Comparison of ENCODE assay signal across 7 cellular contexts in the genomic region with DNA sequence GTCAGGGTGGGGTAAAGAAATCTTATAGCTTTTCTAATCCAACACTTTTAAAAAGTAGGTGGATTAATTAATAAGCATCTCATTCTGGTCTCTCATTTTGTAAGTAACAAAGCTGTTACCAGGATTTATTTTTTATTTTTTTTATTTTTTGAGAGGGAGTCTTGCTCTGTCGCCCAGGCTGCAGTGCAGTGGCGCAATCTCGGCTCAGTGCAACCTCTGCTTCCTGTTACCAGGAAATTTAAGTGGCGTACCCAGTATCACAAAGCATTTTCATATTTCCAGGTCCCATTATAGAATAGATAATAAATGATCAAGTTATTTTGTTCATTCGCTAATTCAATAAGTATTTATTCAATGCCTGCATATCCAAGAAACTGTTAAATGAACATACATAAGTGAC. TPM values are rescaled to one million over a fixed set of nuclear protein-coding genes. Genes with fewer than 3 reads are reported as not detected.
"Had no signal": no experiment of that assay in that cellular context is flagged by ENCODE, and none has a peak within 500 bp of the region (broad histone marks: within the 10 kb centered on the region; RNA-seq: fewer than 3 reads in every experiment).

No MANE protein-coding gene starts in this region.

- FAIRE-seq: H1, H54, HTR-8/SVneo had no signal

- H3K4me3 ChIP-seq: GM23338 had no signal

- H3K4me3 Mint-ChIP-seq: GM23338, H9 had no signal

- H2AFZ ChIP-seq: GM23338 had no signal

- H3K4me2 ChIP-seq: GM23338 had no signal

- DNase-seq: H9, HCEC 1CT, IMR-90 had no signal

- H3K9me3 Mint-ChIP-seq: GM23338, H9 had no signal

- ATAC-seq: GM23338 had no signal

- H3K27ac Mint-ChIP-seq: GM23338, H9 had no signal

RNA-seq across cellular contexts. Expression of a gene that starts 13.2 kb away (rescaled TPM):
- total RNA-seq: IMR-90 had no signal
- polyA plus RNA-seq: GM23338, IMR-90 had no signal
